Comparison of ENCODE assay signal across 8 cellular contexts in genomic region chr11:6320411-6321207, GRCh38. TPM values are rescaled to one million over a fixed set of nuclear protein-coding genes. Genes with fewer than 3 reads are reported as not detected.
A peak's percentile ranks its signal among the peaks of the same experiment; 100 is the strongest.
DNase-seq lines count a peak whose midpoint lies in the region; TF ChIP-seq lines count a peak whose summit lies in the region.

Gene CAVIN3, minus strand, starts transcription at chr11:6320501. Its CDS starts 25 bp downstream, at chr11:6320476.

- H3K36me3 ChIP-seq in ES-I3 (ENCODE audit: insufficient read depth, low read length) (no peaks in the 10 kb centered on the region), mammary epithelial cell (ENCODE audit: insufficient read depth, low read length) (peaks cover 3% of the 10 kb centered on the region)

- H3K4me1 ChIP-seq in ES-I3 (ENCODE audit: insufficient read depth, low read length) (peaks cover 26% of the 10 kb centered on the region), mammary epithelial cell (ENCODE audit: insufficient read depth, low read length) (peaks cover 41% of the 10 kb centered on the region)

- intact Hi-C loops in mammary epithelial cell (cut with micrococcal nuclease) = no loop called here

- 2% methylated on average over 29 of the region's 44 CpGs for WGBS in mammary epithelial cell (ENCODE audit: low coverage, missing lambda C conversion rate)

- BruUV-seq in mammary epithelial cell (replicated peaks; lab: Mats Ljungman, UMichigan) = no TSS peak

- H3K4me3 ChIP-seq in mammary epithelial cell (replicated peaks in 1 of 3; ENCODE audit: insufficient read depth in 1 of 3, low read depth in 2 of 3, low read length in 3 of 3) = peak within 1 kb of the TSS; percentile 62 to 78 (median 74)

- CTCF ChIA-PET in mammary epithelial cell (lab: Charles Lee; ENCODE audit: low non-redundant PET) = no interaction called here

- peak within 1 kb of the TSS; percentile 89 for H3K4me2 ChIP-seq in mammary epithelial cell (ENCODE audit: insufficient read depth, low read depth, low read length)

- H4K20me1 ChIP-seq in mammary epithelial cell (ENCODE audit: insufficient read depth, low read length) = no peaks in the 10 kb centered on the region

- no peak for TF ChIP-seq CTCF in mammary epithelial cell (conservative IDR thresholded peaks at IDR 0.05 in 1 of 2, IDR thresholded peaks at IDR 0.05 in 1 of 2; ENCODE audit: extremely low read depth in 1 of 2, insufficient read depth in 1 of 2, low read depth in 1 of 2, low read length in 2 of 2)

- DNase-seq in HCEC 1CT (peak; percentile 93), RKO (ENCODE audit: low spot score) (peak; percentile 86), mammary epithelial cell (peak; percentile 92), iris pigment epithelial cell (ENCODE audit: low read depth) (peak; percentile 84), NCI-H2029 (lab: John Stamatoyannopoulos, UW) (no peak), SK-N-DZ (ENCODE audit: low spot score) (no peak)
- peak; percentile 24 to 79 (median 42) for DNase-seq in stimulated activated CD4-positive, alpha-beta T cell treated with anti-CD3 and anti-CD28 coated beads, Interleukin-1b, Interleukin-23, amount 100 ng/mL, for 24 hours (ENCODE audit: low read depth in 4 of 4, low spot score in 1 of 4)

- H3K9ac ChIP-seq in ES-I3 (ENCODE audit: low read depth, low read length) = peak within 1 kb of the TSS; percentile 84
- peak within 1 kb of the TSS; percentile 99 for H3K9ac ChIP-seq in mammary epithelial cell (ENCODE audit: insufficient read depth, low read length)

- no peaks in the 10 kb centered on the region for H3K9me3 ChIP-seq in ES-I3 (ENCODE audit: control insufficient read depth, insufficient read depth, low read length)
- no peaks in the 10 kb centered on the region for H3K9me3 ChIP-seq in mammary epithelial cell (replicated peaks; ENCODE audit: insufficient read depth, low read length)

- peaks cover 22% of the 10 kb centered on the region for H3K79me2 ChIP-seq in mammary epithelial cell (ENCODE audit: insufficient read depth, low read length)

- peak within 1 kb of the TSS; percentile 95 for H3K27ac ChIP-seq in mammary epithelial cell (ENCODE audit: insufficient read depth, low read depth, low read length)

- dilution Hi-C loops in mammary epithelial cell (cut with HindIII; ENCODE audit: low sequenced_read_pairs) = no loop called here

- in situ Hi-C loops in mammary epithelial cell (cut with MboI; ENCODE audit: low sequenced_read_pairs in 2 of 2) = no loop called here

- peak within 1 kb of the TSS; percentile 52 for H2AFZ ChIP-seq in mammary epithelial cell (ENCODE audit: low read depth, low read length)

- H3K27me3 ChIP-seq in mammary epithelial cell (ENCODE audit: insufficient read depth, low read length) = no peaks in the 10 kb centered on the region

RNA-seq across cellular contexts. Expression of gene CAVIN3, which starts in this region (rescaled TPM):
- 100 to 1,000 TPM in 1 of 2 donors, 10 to 100 TPM in 1; 47.7 to 117 TPM for total RNA-seq in mammary epithelial cell
- polyA plus RNA-seq in mammary epithelial cell = 108 TPM
- polyA minus RNA-seq in mammary epithelial cell = 4.7 TPM
- polyA plus RNA-seq in SK-N-DZ (2014; cell fraction: cytosol; rRNA removed) = not detected in 2 replicates
- not detected in 2 replicates for polyA plus RNA-seq in SK-N-DZ (2014; cell fraction: nucleus; rRNA removed)

Comparison
In these comparisons a context has a peak if more than half of its experiments do, and no peak if none do; other contexts are left out.
1. DNase-seq: peak in HCEC 1CT (single experiment), RKO (single experiment), mammary epithelial cell (single experiment), iris pigment epithelial cell (single experiment) and stimulated activated CD4-positive, alpha-beta T cell treated with anti-CD3 and anti-CD28 coated beads, Interleukin-1b, Interleukin-23, amount 100 ng/mL, for 24 hours (4 of 4); none in NCI-H2029 (single experiment) and SK-N-DZ (single experiment).